22 cellular contexts compared by ENCODE assay signal in genomic region chr5:140677947-140678346, GRCh38. TPM values are rescaled to one million over a fixed set of nuclear protein-coding genes. Genes with fewer than 3 reads are reported as not detected.
DNase-seq lines count a peak whose midpoint lies in the region; ATAC-seq, FAIRE-seq and TF ChIP-seq lines count a peak whose summit lies in the region.
"Had no signal": no experiment of that assay in that cellular context is flagged by ENCODE, and none has a peak within 500 bp of the region (broad histone marks: within the 10 kb centered on the region; RNA-seq: fewer than 3 reads in every experiment).

No MANE protein-coding gene starts in this region.

- no peaks in the 10 kb centered on the region for H3K9me3 Mint-ChIP-seq in activated CD4-positive, alpha-beta memory T cell treated with anti-CD3 and anti-CD28 coated beads, Interleukin-2, amount 10 ng/mL, durations not matched to agents 7 days and 5 days
- no peaks in the 10 kb centered on the region for H3K9me3 Mint-ChIP-seq in activated CD4-positive, alpha-beta memory T cell treated with anti-CD3 and anti-CD28 coated beads for 36 hours
- H3K9me3 Mint-ChIP-seq: CD14-positive monocyte; immature natural killer cell; natural killer cell treated with Interleukin-12 subunit alpha and Interleukin-12 subunit beta and Interleukin-15 and Interleukin-18, amount 100 ng/mL, for 72 hours had no signal

- H3K4me1 ChIP-seq in GM12878 (ENCODE audit: control insufficient read depth, insufficient read depth, low read length), result no peaks in the 10 kb centered on the region
- H3K4me1 ChIP-seq in small intestine (ENCODE audit: control insufficient read depth in 2 of 2, insufficient read depth in 1 of 2, low read depth in 1 of 2, low read length in 1 of 2), result peaks cover 0 to 2% of the 10 kb centered on the region in 2 donors

- H3K27ac Mint-ChIP-seq in activated CD4-positive, alpha-beta memory T cell treated with anti-CD3 and anti-CD28 coated beads, Interleukin-2, amount 10 ng/mL, durations not matched to agents 7 days and 5 days, result peak overlapping the region; percentile 45
- no peak overlapping the region for H3K27ac Mint-ChIP-seq in activated CD4-positive, alpha-beta memory T cell treated with anti-CD3 and anti-CD28 coated beads for 36 hours

- in situ Hi-C loops in GM12878 (cut with MboI), result no loop called here

- no peak overlapping the region for H3K9ac ChIP-seq in GM12878 (ENCODE audit: control insufficient read depth, insufficient read depth, low read length)

- CTCF ChIA-PET in activated CD4-positive, alpha-beta memory T cell treated with anti-CD3 and anti-CD28 coated beads, Interleukin-2, amount 10 ng/mL, durations not matched to agents 7 days and 5 days (lab: Charles Lee), result no interaction called here
- CTCF ChIA-PET in activated CD4-positive, alpha-beta memory T cell treated with anti-CD3 and anti-CD28 coated beads for 36 hours (lab: Charles Lee), result no interaction called here
- CTCF ChIA-PET in GM12878 (lab: Yijun Ruan, JAX), result interaction anchor here (1.2 kb wide), 1 partner anchor 13 kb away, joined by 3 read pairs; the partner anchor contains the start of genes HARS1 and HARS2

- SMC1A ChIA-PET in GM12878 (lab: Charles Lee; ENCODE audit: uncharacterized antibody, unreplicated experiment), result interaction anchor here (2.0 kb wide), 1 partner anchor 13 kb away, joined by 9 read pairs; the partner anchor contains the start of genes HARS1 and HARS2

- no TSS peak for BruUV-seq in GM12878 (replicated peaks; lab: Mats Ljungman, UMichigan)

- H3K36me3 Mint-ChIP-seq in activated CD4-positive, alpha-beta memory T cell treated with anti-CD3 and anti-CD28 coated beads, Interleukin-2, amount 10 ng/mL, durations not matched to agents 7 days and 5 days (ENCODE audit: low read depth), result peaks cover 64% of the 10 kb centered on the region
- H3K36me3 Mint-ChIP-seq in activated CD4-positive, alpha-beta memory T cell treated with anti-CD3 and anti-CD28 coated beads for 36 hours, result peaks cover 57% of the 10 kb centered on the region

- H3K36me3 ChIP-seq in GM12878 (ENCODE audit: control insufficient read depth in 2 of 2, insufficient read depth in 2 of 2, low read length in 1 of 2), result peaks cover 29 to 33% of the 10 kb centered on the region in 2 experiments
- peaks cover 4 to 28% of the 10 kb centered on the region in 2 donors for H3K36me3 ChIP-seq in small intestine (ENCODE audit: control insufficient read depth in 2 of 2, insufficient read depth in 2 of 2, low read length in 2 of 2)

- TF ChIP-seq POLR2A in GM12878 (IDR thresholded peaks at IDR 0.05; ENCODE audit: low read depth, low read length), result no peak

- peak; percentile 49 for FAIRE-seq in GM12878 (lab: Jason Lieb, UNC)
- no peak for FAIRE-seq in small intestine (lab: Jason Lieb, UNC)
- FAIRE-seq: A204.1 had no signal

- H2AFZ ChIP-seq in GM12878 (ENCODE audit: control insufficient read depth, low read depth, low read length), result no peak overlapping the region

- TF ChIP-seq EP300 in GM12878 (IDR thresholded peaks at IDR 0.05; ENCODE audit: borderline replicate concordance in 1 of 2, control insufficient read depth in 1 of 2, low read depth in 2 of 2, low read length in 2 of 2), result no peak

- peak; percentile 35 for ATAC-seq in GM21367 (IDR thresholded peaks at IDR 0.05; ENCODE audit: unreplicated experiment)
- ATAC-seq in HG03066 (IDR thresholded peaks at IDR 0.05; ENCODE audit: low read depth, unreplicated experiment), result peak; percentile 62
- ATAC-seq in GM12878, result peak; percentile 78
- ATAC-seq: HCT116 had no signal

- RAD21 ChIA-PET in GM12878 (lab: Charles Lee; ENCODE audit: unreplicated experiment), result no interaction called here

- H3K9me3 ChIP-seq in GM12878 (replicated peaks; ENCODE audit: control insufficient read depth, insufficient read depth, low read length) (no peaks in the 10 kb centered on the region), small intestine (ENCODE audit: control insufficient read depth, low read depth) (no peaks in the 10 kb centered on the region)

- H3K4me2 ChIP-seq in GM12878 (ENCODE audit: control insufficient read depth, insufficient read depth), result no peak overlapping the region

- no peak for DNase-seq in activated CD4-positive, alpha-beta memory T cell treated with anti-CD3 and anti-CD28 coated beads, Interleukin-2, amount 10 ng/mL, durations not matched to agents 7 days and 5 days
- DNase-seq in activated CD4-positive, alpha-beta memory T cell treated with anti-CD3 and anti-CD28 coated beads for 36 hours, result no peak
- DNase-seq in GM12878 (ENCODE audit: low read depth, low spot score) (no peak), activated gamma-delta T cell (lab: John Stamatoyannopoulos, UW) (no peak), HK-2 (ENCODE audit: unreplicated experiment) (no peak), small intestine (no peak)
- DNase-seq: activated CD4-positive, CD25-positive, alpha-beta regulatory T cell treated with anti-CD3 and anti-CD28 coated beads, Interleukin-2, amount 50 U/mL, for 72 hours; activated effector memory CD4-positive, alpha-beta T cell treated with Interleukin-2 at 50 U/mL for 16 hours; DMS79; immature natural killer cell; KBM-7; NCI-H1105; NK-92 treated with Interleukin-12 subunit alpha and Interleukin-12 subunit beta, amount 100 ng/mL, for 24 hours; retina had no signal

- POLR2A ChIA-PET in activated CD4-positive, alpha-beta memory T cell treated with anti-CD3 and anti-CD28 coated beads, Interleukin-2, amount 10 ng/mL, durations not matched to agents 7 days and 5 days (lab: Charles Lee), result interaction anchor here (0.9 to 5.0 kb wide), 4 partner anchors 12 to 277 kb away, joined by 3 to 22 read pairs (median 4); partner anchors contain the start of genes HARS1, HARS2, IK and NDUFA2
- POLR2A ChIA-PET in activated CD4-positive, alpha-beta memory T cell treated with anti-CD3 and anti-CD28 coated beads for 36 hours (lab: Charles Lee), result no interaction called here
- POLR2A ChIA-PET in GM12878 (lab: Charles Lee), result interaction anchor here (1.2 kb wide), 1 partner anchor 14 kb away, joined by 3 read pairs; no protein-coding TSS in a partner anchor

- no peak for TF ChIP-seq CTCF in GM12878 (IDR thresholded peaks at IDR 0.05 in 2 of 3, conservative IDR thresholded peaks at IDR 0.05 in 1 of 3; ENCODE audit: control insufficient read depth in 2 of 3, extremely low read depth in 1 of 3, insufficient read depth in 1 of 3, low read depth in 3 of 3, low read length in 3 of 3)

- 69% methylated on average over 3 of the region's 3 CpGs for WGBS in GM12878 (ENCODE audit: insufficient coverage, insufficient replicate concordance, low lambda C conversion rate, missing lambda C conversion rate)
- WGBS in small intestine, 3 donors, result 70 to 95% (median 89%) methylated on average over 3 of the region's 3 CpGs

- no peak overlapping the region for H3K4me3 ChIP-seq in GM12878
- no peak overlapping the region for H3K4me3 ChIP-seq in small intestine (ENCODE audit: low read depth in 1 of 2, low read length in 2 of 2)
- H3K4me3 ChIP-seq: coronary artery had no signal

- peaks cover 4% of the 10 kb centered on the region for H3K4me1 Mint-ChIP-seq in activated CD4-positive, alpha-beta memory T cell treated with anti-CD3 and anti-CD28 coated beads, Interleukin-2, amount 10 ng/mL, durations not matched to agents 7 days and 5 days
- no peaks in the 10 kb centered on the region for H3K4me1 Mint-ChIP-seq in activated CD4-positive, alpha-beta memory T cell treated with anti-CD3 and anti-CD28 coated beads for 36 hours (ENCODE audit: low read depth)
- H3K4me1 Mint-ChIP-seq: CD14-positive monocyte, immature natural killer cell had no signal

- H3K27me3 Mint-ChIP-seq in activated CD4-positive, alpha-beta memory T cell treated with anti-CD3 and anti-CD28 coated beads, Interleukin-2, amount 10 ng/mL, durations not matched to agents 7 days and 5 days, result no peaks in the 10 kb centered on the region
- no peaks in the 10 kb centered on the region for H3K27me3 Mint-ChIP-seq in activated CD4-positive, alpha-beta memory T cell treated with anti-CD3 and anti-CD28 coated beads for 36 hours
- H3K27me3 Mint-ChIP-seq: natural killer cell treated with Interleukin-12 subunit alpha and Interleukin-12 subunit beta and Interleukin-15 and Interleukin-18, amount 100 ng/mL, for 72 hours had no signal

- TF ChIP-seq RAD21 in GM12878 (IDR thresholded peaks at IDR 0.05; ENCODE audit: insufficient read depth, low read depth, low read length), result no peak

- no peaks in the 10 kb centered on the region for H3K79me2 ChIP-seq in GM12878 (ENCODE audit: control insufficient read depth, insufficient read depth, low read length)

- intact Hi-C loops in activated CD4-positive, alpha-beta memory T cell treated with anti-CD3 and anti-CD28 coated beads for 36 hours (cut with micrococcal nuclease), result no loop called here
- intact Hi-C loops in GM12878 (cut with micrococcal nuclease; ENCODE audit: unreplicated experiment), result no loop called here

- H3K27ac ChIP-seq in GM12878 (ENCODE audit: control insufficient read depth, insufficient read depth), result no peak overlapping the region; the same call in 1 of the 2 replicates
- no peak overlapping the region for H3K27ac ChIP-seq in small intestine (ENCODE audit: low read depth in 1 of 2, low read length in 1 of 2)
- H3K27ac ChIP-seq: coronary artery, epithelial cell of prostate had no signal

- no peaks in the 10 kb centered on the region for H3K27me3 ChIP-seq in GM12878 (replicated peaks in 1 of 2; ENCODE audit: control insufficient read depth in 2 of 2, insufficient read depth in 2 of 2, low read length in 1 of 2)
- H3K27me3 ChIP-seq in small intestine (ENCODE audit: control insufficient read depth in 2 of 2, insufficient read depth in 2 of 2, low read length in 2 of 2), result no peaks in the 10 kb centered on the region

- no peak overlapping the region for H3K4me3 Mint-ChIP-seq in activated CD4-positive, alpha-beta memory T cell treated with anti-CD3 and anti-CD28 coated beads, Interleukin-2, amount 10 ng/mL, durations not matched to agents 7 days and 5 days
- H3K4me3 Mint-ChIP-seq in activated CD4-positive, alpha-beta memory T cell treated with anti-CD3 and anti-CD28 coated beads for 36 hours, result no peak overlapping the region
- H3K4me3 Mint-ChIP-seq: CD14-positive monocyte; immature natural killer cell; natural killer cell treated with Interleukin-12 subunit alpha and Interleukin-12 subunit beta and Interleukin-15 and Interleukin-18, amount 100 ng/mL, for 72 hours had no signal

- no peaks in the 10 kb centered on the region; the same call in 1 of the 2 replicates for H4K20me1 ChIP-seq in GM12878 (ENCODE audit: control insufficient read depth, insufficient read depth)

RNA-seq across cellular contexts. Expression of gene DND1, which starts 4.6 kb away (rescaled TPM):
- 1 to 10 TPM; 2.2 to 2.5 TPM for total RNA-seq in activated CD4-positive, alpha-beta memory T cell treated with anti-CD3 and anti-CD28 coated beads, Interleukin-2, amount 10 ng/mL, durations not matched to agents 7 days and 5 days
- 1 to 10 TPM; 2.3 to 2.5 TPM for total RNA-seq in activated CD4-positive, alpha-beta memory T cell treated with anti-CD3 and anti-CD28 coated beads for 36 hours
- 2.6 and 4.0 TPM in 2 replicates for total RNA-seq in GM12878 (2013; cell fraction: nucleolus; rRNA removed)
- total RNA-seq in GM12878 (2014; rRNA removed) (1.7 and 2.2 TPM in 2 replicates), GM12878 (2014; rRNA removed; fragmentation: Illumina TruSeq; extraction: Trizol) (0.41 and 0.49 TPM in 2 replicates), GM12878 (2021) (1.8 and 2.6 TPM in 2 replicates)
- polyA plus RNA-seq in GM12878 (2011; ENCODE audit: low read depth), result not detected
- polyA plus RNA-seq in GM12878 (2011; rRNA removed) (0.39 and 0.96 TPM in 2 replicates), GM12878 (2014; fragmentation: Illumina TruSeq; extraction: Trizol) (0.11 and 0.47 TPM in 2 replicates), GM12878 (2014; fragmentation: Nextera tagmentation; extraction: Ambion mirVana) (not detected), GM12878 (2014; rRNA removed) (1.8 and 2.9 TPM in 2 replicates), GM12878 (2016; fragmentation: Nextera tagmentation; extraction: Ambion mirVana) (under 1 TPM; 0.15 to 0.40 TPM), small intestine (1 to 10 TPM; 1.4 to 3.1 (median 2.4) TPM)
- polyA plus RNA-seq in GM12878 (2011; cell fraction: cytosol; rRNA removed), result 1.4 and 2.4 TPM in 2 replicates
- 12.6 and 15.4 TPM in 2 replicates for polyA plus RNA-seq in GM12878 (2011; cell fraction: nucleus; rRNA removed)
- polyA plus RNA-seq in GM12878 (2012), result 0.12 and 0.20 TPM in 2 replicates
- polyA minus RNA-seq in GM12878 (2011; rRNA and poly(A)+ RNA removed), result 0.37 and 1.2 TPM in 2 replicates
- polyA minus RNA-seq in GM12878 (2011; cell fraction: cytosol; rRNA and poly(A)+ RNA removed), result not detected in 2 replicates
- 1.1 and 2.8 TPM in 2 replicates for polyA minus RNA-seq in GM12878 (2011; cell fraction: nucleus; rRNA and poly(A)+ RNA removed)
- polyA plus RNA-seq: CD14-positive monocyte, immature natural killer cell had no signal

RNA-seq across cellular contexts. Expression of gene HARS1, which starts 13.2 kb away (rescaled TPM):
- total RNA-seq in activated CD4-positive, alpha-beta memory T cell treated with anti-CD3 and anti-CD28 coated beads, Interleukin-2, amount 10 ng/mL, durations not matched to agents 7 days and 5 days, result 10 to 100 TPM; 66.0 to 70.2 TPM
- 10 to 100 TPM; 91.1 to 91.7 TPM for total RNA-seq in activated CD4-positive, alpha-beta memory T cell treated with anti-CD3 and anti-CD28 coated beads for 36 hours
- 79.2 and 82.0 TPM in 2 replicates for total RNA-seq in GM12878 (2013; cell fraction: nucleolus; rRNA removed)
- 79.5 and 83.2 TPM in 2 replicates for total RNA-seq in GM12878 (2014; rRNA removed)
- total RNA-seq in GM12878 (2014; rRNA removed; fragmentation: Illumina TruSeq; extraction: Trizol), result 64.2 and 68.3 TPM in 2 replicates
- total RNA-seq in GM12878 (2021), result 68.8 and 77.1 TPM in 2 replicates
- 46.9 TPM for polyA plus RNA-seq in GM12878 (2011; ENCODE audit: low read depth)
- polyA plus RNA-seq in GM12878 (2011; rRNA removed), result 66.9 and 76.4 TPM in 2 replicates
- polyA plus RNA-seq in GM12878 (2011; cell fraction: cytosol; rRNA removed), result 64.4 and 72.8 TPM in 2 replicates
- polyA plus RNA-seq in GM12878 (2011; cell fraction: nucleus; rRNA removed), result 83.1 and 102 TPM in 2 replicates
- polyA plus RNA-seq in GM12878 (2012), result 52.7 and 61.5 TPM in 2 replicates
- 78.7 and 82.0 TPM in 2 replicates for polyA plus RNA-seq in GM12878 (2014; fragmentation: Illumina TruSeq; extraction: Trizol)
- 10 to 100 TPM; 12.0 to 17.3 TPM for polyA plus RNA-seq in GM12878 (2014; fragmentation: Nextera tagmentation; extraction: Ambion mirVana)
- polyA plus RNA-seq in GM12878 (2014; rRNA removed), result 74.4 and 76.7 TPM in 2 replicates
- 10 to 100 TPM; 93.0 to 93.8 TPM for polyA plus RNA-seq in GM12878 (2016; fragmentation: Nextera tagmentation; extraction: Ambion mirVana)
- 86.1 and 91.4 TPM in 2 replicates for polyA minus RNA-seq in GM12878 (2011; rRNA and poly(A)+ RNA removed)
- polyA minus RNA-seq in GM12878 (2011; cell fraction: cytosol; rRNA and poly(A)+ RNA removed), result 22.6 and 25.3 TPM in 2 replicates
- 26.0 and 54.6 TPM in 2 replicates for polyA minus RNA-seq in GM12878 (2011; cell fraction: nucleus; rRNA and poly(A)+ RNA removed)
- 10 to 100 TPM; 35.3 to 45.0 (median 36.5) TPM for polyA plus RNA-seq in small intestine

RNA-seq across cellular contexts. Expression of gene WDR55, which starts 13.2 kb away (rescaled TPM):
- total RNA-seq in activated CD4-positive, alpha-beta memory T cell treated with anti-CD3 and anti-CD28 coated beads, Interleukin-2, amount 10 ng/mL, durations not matched to agents 7 days and 5 days, result 10 to 100 TPM; 35.0 to 35.2 TPM
- total RNA-seq in activated CD4-positive, alpha-beta memory T cell treated with anti-CD3 and anti-CD28 coated beads for 36 hours, result 10 to 100 TPM; 30.4 to 32.1 TPM
- total RNA-seq in GM12878 (2013; cell fraction: nucleolus; rRNA removed), result 35.0 and 35.6 TPM in 2 replicates
- 18.4 and 19.5 TPM in 2 replicates for total RNA-seq in GM12878 (2014; rRNA removed)
- total RNA-seq in GM12878 (2014; rRNA removed; fragmentation: Illumina TruSeq; extraction: Trizol), result 16.7 and 18.8 TPM in 2 replicates
- total RNA-seq in GM12878 (2021), result 22.7 and 23.1 TPM in 2 replicates
- 12.6 TPM for polyA plus RNA-seq in GM12878 (2011; ENCODE audit: low read depth)
- 21.1 and 22.1 TPM in 2 replicates for polyA plus RNA-seq in GM12878 (2011; rRNA removed)
- 30.2 and 39.7 TPM in 2 replicates for polyA plus RNA-seq in GM12878 (2011; cell fraction: cytosol; rRNA removed)
- polyA plus RNA-seq in GM12878 (2011; cell fraction: nucleus; rRNA removed), result 36.3 and 39.6 TPM in 2 replicates
- polyA plus RNA-seq in GM12878 (2012), result 17.7 and 19.0 TPM in 2 replicates
- 17.4 and 19.2 TPM in 2 replicates for polyA plus RNA-seq in GM12878 (2014; fragmentation: Illumina TruSeq; extraction: Trizol)
- 1 to 10 TPM; 3.4 to 3.7 TPM for polyA plus RNA-seq in GM12878 (2014; fragmentation: Nextera tagmentation; extraction: Ambion mirVana)
- 26.6 and 27.8 TPM in 2 replicates for polyA plus RNA-seq in GM12878 (2014; rRNA removed)
- 10 to 100 TPM; 22.0 to 25.9 TPM for polyA plus RNA-seq in GM12878 (2016; fragmentation: Nextera tagmentation; extraction: Ambion mirVana)
- 19.4 and 39.0 TPM in 2 replicates for polyA minus RNA-seq in GM12878 (2011; rRNA and poly(A)+ RNA removed)
- polyA minus RNA-seq in GM12878 (2011; cell fraction: cytosol; rRNA and poly(A)+ RNA removed), result 11.7 and 11.9 TPM in 2 replicates
- polyA minus RNA-seq in GM12878 (2011; cell fraction: nucleus; rRNA and poly(A)+ RNA removed), result 18.0 and 28.1 TPM in 2 replicates
- polyA plus RNA-seq in small intestine, result 10 to 100 TPM; 21.8 to 28.9 (median 23.0) TPM

RNA-seq across cellular contexts. Expression of gene HARS2, which starts 13.3 kb away (rescaled TPM):
- 10 to 100 TPM; 30.6 to 34.7 TPM for total RNA-seq in activated CD4-positive, alpha-beta memory T cell treated with anti-CD3 and anti-CD28 coated beads, Interleukin-2, amount 10 ng/mL, durations not matched to agents 7 days and 5 days
- total RNA-seq in activated CD4-positive, alpha-beta memory T cell treated with anti-CD3 and anti-CD28 coated beads for 36 hours, result 10 to 100 TPM; 26.9 to 28.9 TPM
- 63.8 and 71.1 TPM in 2 replicates for total RNA-seq in GM12878 (2013; cell fraction: nucleolus; rRNA removed)
- total RNA-seq in GM12878 (2014; rRNA removed) (24.7 and 29.8 TPM in 2 replicates), GM12878 (2014; rRNA removed; fragmentation: Illumina TruSeq; extraction: Trizol) (23.6 and 25.0 TPM in 2 replicates), GM12878 (2021) (23.0 and 24.1 TPM in 2 replicates)
- 18.4 TPM for polyA plus RNA-seq in GM12878 (2011; ENCODE audit: low read depth)
- polyA plus RNA-seq in GM12878 (2011; rRNA removed) (34.3 and 40.9 TPM in 2 replicates), GM12878 (2014; fragmentation: Illumina TruSeq; extraction: Trizol) (20.1 and 23.5 TPM in 2 replicates), GM12878 (2014; fragmentation: Nextera tagmentation; extraction: Ambion mirVana) (10 to 100 TPM in 1 of 2 experiments, 1 to 10 TPM in 1; 9.3 to 13.1 TPM), GM12878 (2014; rRNA removed) (27.5 and 28.9 TPM in 2 replicates), GM12878 (2016; fragmentation: Nextera tagmentation; extraction: Ambion mirVana) (10 to 100 TPM; 31.2 to 33.4 TPM), small intestine (10 to 100 TPM; 21.8 to 23.3 (median 23.2) TPM)
- 17.7 and 19.5 TPM in 2 replicates for polyA plus RNA-seq in GM12878 (2011; cell fraction: cytosol; rRNA removed)
- polyA plus RNA-seq in GM12878 (2011; cell fraction: nucleus; rRNA removed), result 59.6 and 68.6 TPM in 2 replicates
- polyA plus RNA-seq in GM12878 (2012), result 21.6 and 23.9 TPM in 2 replicates
- 37.2 and 40.5 TPM in 2 replicates for polyA minus RNA-seq in GM12878 (2011; rRNA and poly(A)+ RNA removed)
- polyA minus RNA-seq in GM12878 (2011; cell fraction: cytosol; rRNA and poly(A)+ RNA removed), result 13.5 and 14.0 TPM in 2 replicates
- polyA minus RNA-seq in GM12878 (2011; cell fraction: nucleus; rRNA and poly(A)+ RNA removed), result 43.6 and 65.0 TPM in 2 replicates

RNA-seq across cellular contexts. Expression of gene ZMAT2, which starts 22.3 kb away (rescaled TPM):
- total RNA-seq in activated CD4-positive, alpha-beta memory T cell treated with anti-CD3 and anti-CD28 coated beads, Interleukin-2, amount 10 ng/mL, durations not matched to agents 7 days and 5 days, result 10 to 100 TPM; 52.0 to 52.7 TPM
- 10 to 100 TPM; 51.4 to 53.4 TPM for total RNA-seq in activated CD4-positive, alpha-beta memory T cell treated with anti-CD3 and anti-CD28 coated beads for 36 hours
- total RNA-seq in GM12878 (2013; cell fraction: nucleolus; rRNA removed), result 16.5 and 19.7 TPM in 2 replicates
- total RNA-seq in GM12878 (2014; rRNA removed), result 28.1 and 35.8 TPM in 2 replicates
- 88.2 and 89.3 TPM in 2 replicates for total RNA-seq in GM12878 (2014; rRNA removed; fragmentation: Illumina TruSeq; extraction: Trizol)
- 44.1 and 44.8 TPM in 2 replicates for total RNA-seq in GM12878 (2021)
- 78.2 TPM for polyA plus RNA-seq in GM12878 (2011; ENCODE audit: low read depth)
- 65.2 and 83.2 TPM in 2 replicates for polyA plus RNA-seq in GM12878 (2011; rRNA removed)
- polyA plus RNA-seq in GM12878 (2011; cell fraction: cytosol; rRNA removed), result 21.1 and 34.4 TPM in 2 replicates
- polyA plus RNA-seq in GM12878 (2011; cell fraction: nucleus; rRNA removed), result 30.3 and 36.4 TPM in 2 replicates
- polyA plus RNA-seq in GM12878 (2012), result 63.1 and 79.6 TPM in 2 replicates
- 102 and 135 TPM in 2 replicates for polyA plus RNA-seq in GM12878 (2014; fragmentation: Illumina TruSeq; extraction: Trizol)
- polyA plus RNA-seq in GM12878 (2014; fragmentation: Nextera tagmentation; extraction: Ambion mirVana), result 10 to 100 TPM; 41.5 to 41.8 TPM
- 33.9 and 47.9 TPM in 2 replicates for polyA plus RNA-seq in GM12878 (2014; rRNA removed)
- 10 to 100 TPM; 33.8 to 35.3 TPM for polyA plus RNA-seq in GM12878 (2016; fragmentation: Nextera tagmentation; extraction: Ambion mirVana)
- 16.3 and 19.9 TPM in 2 replicates for polyA minus RNA-seq in GM12878 (2011; rRNA and poly(A)+ RNA removed)
- 6.0 and 6.4 TPM in 2 replicates for polyA minus RNA-seq in GM12878 (2011; cell fraction: cytosol; rRNA and poly(A)+ RNA removed)
- 8.2 and 12.9 TPM in 2 replicates for polyA minus RNA-seq in GM12878 (2011; cell fraction: nucleus; rRNA and poly(A)+ RNA removed)
- 10 to 100 TPM; 50.3 to 67.4 (median 56.2) TPM for polyA plus RNA-seq in small intestine
